20 cellular contexts compared by ENCODE assay signal in genomic region chr17:15092762-15093161, GRCh38.
DNase-seq lines count a peak whose midpoint lies in the region; ATAC-seq and TF ChIP-seq lines count a peak whose summit lies in the region.
"Had no signal": no experiment of that assay in that cellular context is flagged by ENCODE, and none has a peak within 500 bp of the region (broad histone marks: within the 10 kb centered on the region; RNA-seq: fewer than 3 reads in every experiment).

No MANE protein-coding gene starts in this region.

- peaks cover 3% of the 10 kb centered on the region for H3K27me3 ChIP-seq in IMR-90 (ENCODE audit: control insufficient read depth, insufficient read depth, low read length)
- H3K27me3 ChIP-seq: BE2C, body of pancreas, testis had no signal

- peaks cover 16% of the 10 kb centered on the region for H3K27me3 Mint-ChIP-seq in osteocyte (ENCODE audit: unreplicated experiment)

- no peak overlapping the region for H3K4me3 Mint-ChIP-seq in osteocyte (ENCODE audit: unreplicated experiment)
- H3K4me3 Mint-ChIP-seq: activated T-cell treated with anti-CD3 and anti-CD28 coated beads, Interleukin-2, amount 50 U/mL, for 24 hours had no signal

- H3K4ac ChIP-seq in IMR-90 (ENCODE audit: low read depth, low read length) = no peak overlapping the region

- TF ChIP-seq CTCF in IMR-90 (conservative IDR thresholded peaks at IDR 0.05; ENCODE audit: low read depth, low read length) = no peak
- TF ChIP-seq CTCF in epithelial cell of esophagus (IDR thresholded peaks at IDR 0.05; ENCODE audit: insufficient read depth, low read depth, low read length, missing control alignments) = no peak
- no peak for TF ChIP-seq CTCF in osteocyte (IDR thresholded peaks at IDR 0.05)

- no peaks in the 10 kb centered on the region for H3K9me3 Mint-ChIP-seq in osteocyte (ENCODE audit: unreplicated experiment)
- H3K9me3 Mint-ChIP-seq: activated T-cell treated with anti-CD3 and anti-CD28 coated beads, Interleukin-2, amount 50 U/mL, for 24 hours had no signal

- no peaks in the 10 kb centered on the region for H3K36me3 ChIP-seq in IMR-90 (ENCODE audit: control insufficient read depth, insufficient read depth, low read length)
- H3K36me3 ChIP-seq: BE2C had no signal

- no peak overlapping the region for H4K8ac ChIP-seq in IMR-90 (ENCODE audit: low read depth in 2 of 2, low read length in 2 of 2)

- ATAC-seq in IMR-90 (ENCODE audit: low read depth) = no peak
- ATAC-seq: body of pancreas, HCT116, psoas muscle had no signal

- H2AK5ac ChIP-seq in IMR-90 (ENCODE audit: low read depth, low read length) = no peak overlapping the region

- H2BK120ac ChIP-seq in IMR-90 (ENCODE audit: low read depth, low read length) = no peak overlapping the region

- no peak overlapping the region for H4K91ac ChIP-seq in IMR-90 (ENCODE audit: insufficient read depth, low read depth, low read length)

- DNase-seq in Caki2 (ENCODE audit: low read depth) (peak; percentile 3), IMR-90 (peak; percentile 28), epithelial cell of esophagus (ENCODE audit: low read depth) (peak; percentile 58), iris pigment epithelial cell (ENCODE audit: low read depth) (peak; percentile 61), DMS114 treated with DMSO at 0.1 percent for 48 hours (lab: John Stamatoyannopoulos, UW; ENCODE audit: unreplicated experiment) (no peak), OCI-M1 (lab: John Stamatoyannopoulos, UW) (no peak), osteocyte (ENCODE audit: extremely low spot score, unreplicated experiment) (no peak)
- DNase-seq in activated T-cell treated with anti-CD3 and anti-CD28 coated beads, Interleukin-2, amount 50 U/mL, for 1 hour = no peak
- DNase-seq: activated CD4-positive, alpha-beta T cell treated with anti-CD3 and anti-CD28 coated beads, Interleukin-2, amount 50 U/mL, for 4 hours; activated naive CD4-positive, alpha-beta T cell treated with anti-CD3 and anti-CD28 coated beads, Interleukin-2, amount 50 U/mL, for 16 hours; activated T-cell treated with anti-CD3 and anti-CD28 coated beads, Interleukin-2, amount 50 U/mL, for 24 hours; BE2C; body of pancreas; erythroblast; hypothalamus; left cardiac atrium; NCI-H1436 treated with DMSO at 0.1 percent for 48 hours; psoas muscle; testis had no signal

- H3K56ac ChIP-seq in IMR-90 (ENCODE audit: extremely low read depth, insufficient read depth, low read length) = no peak overlapping the region

- in situ Hi-C loops in Caki2 (cut with HindIII; ENCODE audit: low pct_unique_long_range_greater_than_20kb, low sequenced_read_pairs) = no loop called here
- in situ Hi-C loops in IMR-90 (cut with MboI; ENCODE audit: low sequenced_read_pairs) = no loop called here

- H3K4me1 Mint-ChIP-seq in osteocyte (ENCODE audit: unreplicated experiment) = peaks cover 3% of the 10 kb centered on the region

- H2BK5ac ChIP-seq in IMR-90 (ENCODE audit: low read depth, low read length, poor library complexity, severe bottlenecking) = no peak overlapping the region

- H3K4me2 ChIP-seq in IMR-90 (ENCODE audit: low read depth, low read length) = no peak overlapping the region

- no peak overlapping the region for H2AFZ ChIP-seq in IMR-90 (replicated peaks; ENCODE audit: low read length, poor library complexity)

- H3K4me3 ChIP-seq in IMR-90 (ENCODE audit: insufficient read depth, low read depth, low read length) (no peak overlapping the region), epithelial cell of esophagus (ENCODE audit: low read length) (no peak overlapping the region)
- H3K4me3 ChIP-seq: body of pancreas, psoas muscle, testis had no signal

- CTCF ChIA-PET in IMR-90 (lab: Yijun Ruan, JAX) = no interaction called here

- no peak overlapping the region for H3K14ac ChIP-seq in IMR-90 (replicated peaks; ENCODE audit: low read depth, low read length)

- 40% methylated on average over 2 of the region's 7 CpGs; no CpG with 5 or more reads in 1 of the 2 experiments for WGBS in IMR-90 (ENCODE audit: extremely low coverage in 2 of 2, insufficient read length in 1 of 2), 2 experiments

- H3K9ac ChIP-seq in IMR-90 (ENCODE audit: low read depth, low read length) = no peak overlapping the region

- no peak overlapping the region for H3K18ac ChIP-seq in IMR-90 (ENCODE audit: low read depth, low read length)

- H2BK20ac ChIP-seq in IMR-90 (ENCODE audit: low read depth, low read length) = no peak overlapping the region

- dilution Hi-C loops in IMR-90 (cut with HindIII; ENCODE audit: low sequenced_read_pairs, unreplicated experiment) = no loop called here

- H4K5ac ChIP-seq in IMR-90 (ENCODE audit: low read depth, low read length) = no peak overlapping the region

- no peak for TF ChIP-seq POLR2A in IMR-90 (IDR thresholded peaks at IDR 0.05; ENCODE audit: low read depth, low read length)

- no peak overlapping the region for H2AK9ac ChIP-seq in IMR-90 (replicated peaks; ENCODE audit: low read depth, low read length, poor library complexity)

- no peaks in the 10 kb centered on the region for H3K79me1 ChIP-seq in IMR-90 (ENCODE audit: low read depth in 1 of 2, low read length in 2 of 2)

- H3K27ac ChIP-seq in IMR-90 (ENCODE audit: insufficient read depth, low read length) = no peak overlapping the region
- H3K27ac ChIP-seq: body of pancreas, psoas muscle, testis had no signal

- no peak overlapping the region for H3K27ac Mint-ChIP-seq in osteocyte (ENCODE audit: unreplicated experiment)
- H3K27ac Mint-ChIP-seq: activated T-cell treated with anti-CD3 and anti-CD28 coated beads, Interleukin-2, amount 50 U/mL, for 24 hours had no signal

- H3K9me3 ChIP-seq in IMR-90 (ENCODE audit: control insufficient read depth, insufficient read depth, low read length) = no peaks in the 10 kb centered on the region
- H3K9me3 ChIP-seq: BE2C, body of pancreas, psoas muscle, testis had no signal

- H3K36me3 Mint-ChIP-seq in osteocyte (ENCODE audit: unreplicated experiment) = no peaks in the 10 kb centered on the region

- H3K4me1 ChIP-seq in IMR-90 (ENCODE audit: control insufficient read depth, insufficient read depth, low read length) = no peaks in the 10 kb centered on the region
- H3K4me1 ChIP-seq: BE2C, body of pancreas, psoas muscle, testis had no signal

- no peaks in the 10 kb centered on the region for H3K9me1 ChIP-seq in IMR-90 (ENCODE audit: insufficient read depth, low read length)

- H2BK15ac ChIP-seq in IMR-90 (ENCODE audit: low read depth, low read length) = no peak overlapping the region

- H4K20me1 ChIP-seq in IMR-90 (ENCODE audit: insufficient read depth, low read length) = no peaks in the 10 kb centered on the region

- intact Hi-C loops in IMR-90 (cut with micrococcal nuclease) = no loop called here

- no TSS peak for BruUV-seq in IMR-90 (replicated peaks; lab: Mats Ljungman, UMichigan)

- POLR2A ChIA-PET in IMR-90 (lab: Charles Lee; ENCODE audit: unreplicated experiment) = no interaction called here

- TF ChIP-seq RAD21 in IMR-90 (IDR thresholded peaks at IDR 0.05; ENCODE audit: low read length) = no peak

- no peak overlapping the region for H3K23ac ChIP-seq in IMR-90 (ENCODE audit: low read depth, low read length)

TF ChIP-seq in IMR-90, 13 proteins besides CTCF, POLR2A, EP300 and RAD21:
- TF ChIP-seq SMC3 (IDR thresholded peaks at IDR 0.05; ENCODE audit: low read depth, low read length) (no peak), ELK1 (IDR thresholded peaks at IDR 0.05; ENCODE audit: borderline replicate concordance, low read depth, low read length) (no peak), MAFK (IDR thresholded peaks at IDR 0.05; ENCODE audit: low read depth, low read length) (no peak), MAZ (IDR thresholded peaks at IDR 0.05; ENCODE audit: borderline replicate concordance, low read depth, low read length) (no peak), MXI1 (IDR thresholded peaks at IDR 0.05; ENCODE audit: borderline replicate concordance, low read depth, low read length) (no peak), FOS (IDR thresholded peaks at IDR 0.05; ENCODE audit: low read depth, low read length) (no peak), CEBPB (IDR thresholded peaks at IDR 0.05; ENCODE audit: low read depth, low read length) (no peak), USF2 (IDR thresholded peaks at IDR 0.05; ENCODE audit: low read depth, low read length) (no peak), BHLHE40 (IDR thresholded peaks at IDR 0.05; ENCODE audit: low read depth, low read length) (no peak), CHD1 (IDR thresholded peaks at IDR 0.05; ENCODE audit: low read depth, low read length) (no peak), NFE2L2 (IDR thresholded peaks at IDR 0.05; ENCODE audit: low read depth, low read length) (no peak), RCOR1 (IDR thresholded peaks at IDR 0.05; ENCODE audit: insufficient replicate concordance, low read length) (no peak), RFX5 (IDR thresholded peaks at IDR 0.05; ENCODE audit: low read depth, low read length) (no peak)
TF ChIP-seq in IMR-90: peak in this region for 0.

Comparison
In these comparisons a context has a peak if more than half of its experiments do, and no peak if none do; other contexts are left out.
1. DNase-seq: peak in Caki2 (single experiment), IMR-90 (single experiment), epithelial cell of esophagus (single experiment) and iris pigment epithelial cell (single experiment); none in DMS114 treated with DMSO at 0.1 percent for 48 hours (single experiment), OCI-M1 (single experiment), osteocyte (single experiment) and activated T-cell treated with anti-CD3 and anti-CD28 coated beads, Interleukin-2, amount 50 U/mL, for 1 hour (single experiment).